In genomic region chr2:241315183-241315878, GRCh38 we compare ENCODE assay signal across 1 cellular context.
TF ChIP-seq lines count a peak whose summit lies in the region.

Gene HDLBP, minus strand, starts transcription at chr2:241315672. Its CDS starts 48,803 bp downstream, at chr2:241266869.

TF ChIP-seq in K562, 482 proteins besides CTCF, POLR2A, EP300 and RAD21 (continued from another document and continues in another):
- TF ChIP-seq ARID3B (CRISPR knock-in tag; IDR thresholded peaks at IDR 0.05; ENCODE audit: borderline replicate concordance) (peak; percentile 45; the same call in 1 of the 2 replicates), ZSCAN32 (CRISPR knock-in tag; IDR thresholded peaks at IDR 0.05) (no peak), TAF1 (IDR thresholded peaks at IDR 0.05; ENCODE audit: control insufficient read depth, extremely low read depth, insufficient read depth, low read length, severe bottlenecking) (peak; percentile 77), CSDE1 (IDR thresholded peaks at IDR 0.05) (no peak), PHB (CRISPR knock-in tag; IDR thresholded peaks at IDR 0.05) (no peak), RAD51 (IDR thresholded peaks at IDR 0.05; ENCODE audit: borderline replicate concordance, low read depth) (peak; percentile 91), VEZF1 (CRISPR knock-in tag; IDR thresholded peaks at IDR 0.05) (peak; percentile 87), STAG1 (CRISPR knock-in tag; IDR thresholded peaks at IDR 0.05; ENCODE audit: borderline replicate concordance) (no peak), ZNF217 (CRISPR knock-in tag; IDR thresholded peaks at IDR 0.05) (no peak), ZNF512 (tag; IDR thresholded peaks at IDR 0.05) (no peak), POLR2G (IDR thresholded peaks at IDR 0.05; ENCODE audit: low read depth, low read length) (peak; percentile 88), AFF4 (CRISPR knock-in tag; IDR thresholded peaks at IDR 0.05) (no peak; the same call in 1 of the 2 replicates), YBX1 (IDR thresholded peaks at IDR 0.05) (no peak), CTBP1 (IDR thresholded peaks at IDR 0.05; ENCODE audit: borderline replicate concordance) (peak; percentile 50; the same call in 1 of the 2 replicates), ZNF395 (CRISPR knock-in tag; IDR thresholded peaks at IDR 0.05) (peak; percentile 50; the same call in 1 of the 2 replicates), ATF4 (CRISPR knock-in tag; IDR thresholded peaks at IDR 0.05) (no peak; the same call in 1 of the 2 replicates), ZZZ3 (IDR thresholded peaks at IDR 0.05) (0 out of 2 replicates have a peak, but pooled peaks have one; percentile 69), TAF9B (IDR thresholded peaks at IDR 0.05; ENCODE audit: partially characterized antibody) (peak; percentile 95), NR2C2 (CRISPR knock-in tag; IDR thresholded peaks at IDR 0.05) (peak; percentile 77), NR2C2 (tag; IDR thresholded peaks at IDR 0.05) (peak; percentile 95), MYC (IDR thresholded peaks at IDR 0.05; ENCODE audit: low read depth, low read length) (peak; percentile 26), MYC (CRISPR knock-in tag; IDR thresholded peaks at IDR 0.05; ENCODE audit: borderline replicate concordance, low read depth) (peak; percentile 62; the same call in 1 of the 2 replicates), FOXA1 (IDR thresholded peaks at IDR 0.05; ENCODE audit: borderline replicate concordance) (no peak), NBN (IDR thresholded peaks at IDR 0.05; ENCODE audit: low read depth) (0 out of 2 replicates have a peak, but pooled peaks have one; percentile 45), ZNF764 (CRISPR knock-in tag; IDR thresholded peaks at IDR 0.05; ENCODE audit: low read depth) (no peak), ZNF644 (tag; IDR thresholded peaks at IDR 0.05; ENCODE audit: low read depth) (peak; percentile 79; the same call in 1 of the 2 replicates), MBD2 (IDR thresholded peaks at IDR 0.05; ENCODE audit: borderline replicate concordance, low read depth) (peak; percentile 63; the same call in 1 of the 2 replicates), MAZ (CRISPR knock-in tag; conservative IDR thresholded peaks at IDR 0.05 in 1 of 2, IDR thresholded peaks at IDR 0.05 in 1 of 2) (peak; percentile 82 to 88), CHD1 (IDR thresholded peaks at IDR 0.05; ENCODE audit: low read length) (peak; percentile 91), U2AF2 (optimal IDR thresholded peaks at IDR 0.05; ENCODE audit: low read depth, low read length) (no peak), STAT6 (CRISPR knock-in tag; IDR thresholded peaks at IDR 0.05) (no peak), SMARCA4 (IDR thresholded peaks at IDR 0.05) (no peak), SETDB1 (IDR thresholded peaks at IDR 0.05; ENCODE audit: low read length) (no peak), MCM3 (IDR thresholded peaks at IDR 0.05) (no peak), DEAF1 (CRISPR knock-in tag; IDR thresholded peaks at IDR 0.05) (no peak), BHLHE40 (IDR thresholded peaks at IDR 0.05; ENCODE audit: low read length) (peak; percentile 46), DPF2 (IDR thresholded peaks at IDR 0.05) (peak; percentile 34; the same call in 1 of the 2 replicates), POLR2H (tag; IDR thresholded peaks at IDR 0.05; ENCODE audit: low read depth) (peak; percentile 80), ZNF324 (CRISPR knock-in tag; IDR thresholded peaks at IDR 0.05) (no peak), PRDM10 (IDR thresholded peaks at IDR 0.05; ENCODE audit: partially characterized antibody) (peak; percentile 33), ZNF707 (CRISPR knock-in tag; conservative IDR thresholded peaks at IDR 0.05) (no peak)
